1 cellular context compared by ENCODE assay signal in genomic region chr7:128020161-128020560, GRCh38.
A peak's percentile ranks its signal among the peaks of the same experiment; 100 is the strongest.
TF ChIP-seq lines count a peak whose summit lies in the region.

No MANE protein-coding gene starts in this region.

TF ChIP-seq in K562, 482 proteins besides CTCF, POLR2A, EP300 and RAD21 (continued from another document and continues in another):
- TF ChIP-seq GTF3C2 (IDR thresholded peaks at IDR 0.05; ENCODE audit: borderline replicate concordance, extremely low read depth, insufficient read length) (no peak), SMARCA4 (IDR thresholded peaks at IDR 0.05) (peak; percentile 55; the same call in 1 of the 2 replicates), NUFIP1 (IDR thresholded peaks at IDR 0.05; ENCODE audit: partially characterized antibody) (no peak), KLF10 (CRISPR knock-in tag; IDR thresholded peaks at IDR 0.05) (no peak), SMARCC2 (IDR thresholded peaks at IDR 0.05; ENCODE audit: low read depth) (no peak), SOX6 (IDR thresholded peaks at IDR 0.05) (0 out of 2 replicates have a peak, but pooled peaks have one; percentile 25), ZNF318 (IDR thresholded peaks at IDR 0.05; ENCODE audit: borderline replicate concordance in 1 of 2, low read depth in 1 of 2) (no peak), NCOA4 (IDR thresholded peaks at IDR 0.05; ENCODE audit: partially characterized antibody) (no peak), TCF7 (IDR thresholded peaks at IDR 0.05; ENCODE audit: borderline replicate concordance) (no peak), CBX3 (IDR thresholded peaks at IDR 0.05; ENCODE audit: borderline replicate concordance in 1 of 2, low read length in 2 of 2) (peak in 1 of 2 experiments; percentile 92; a peak in 2 of 3 replicates), E2F4 (CRISPR knock-in tag; IDR thresholded peaks at IDR 0.05; ENCODE audit: low read depth) (no peak), MTA1 (IDR thresholded peaks at IDR 0.05; ENCODE audit: borderline replicate concordance) (peak; percentile 42; the same call in 1 of the 2 replicates), ZNF76 (CRISPR knock-in tag; IDR thresholded peaks at IDR 0.05; ENCODE audit: borderline replicate concordance) (no peak), KLF16 (IDR thresholded peaks at IDR 0.05) (peak; percentile 33; the same call in 1 of the 2 replicates), STAT5A (IDR thresholded peaks at IDR 0.05; ENCODE audit: borderline replicate concordance, low read length) (0 out of 2 replicates have a peak, but pooled peaks have one; percentile 13), HDGF (IDR thresholded peaks at IDR 0.05) (no peak), NR3C1 (CRISPR knock-in tag; IDR thresholded peaks at IDR 0.05) (no peak), SMARCE1 (IDR thresholded peaks at IDR 0.05) (0 out of 2 replicates have a peak, but pooled peaks have one; percentile 26), ETV1 (tag; conservative IDR thresholded peaks at IDR 0.05; ENCODE audit: low read depth) (no peak), TCF3 (CRISPR knock-in tag; IDR thresholded peaks at IDR 0.05) (0 out of 2 replicates have a peak, but pooled peaks have one; percentile 10), ZNF592 (IDR thresholded peaks at IDR 0.05) (0 out of 2 replicates have a peak, but pooled peaks have one; percentile 56), CXXC5 (CRISPR knock-in tag; IDR thresholded peaks at IDR 0.05) (peak; percentile 41; the same call in 1 of the 2 replicates), TFE3 (CRISPR knock-in tag; IDR thresholded peaks at IDR 0.05) (no peak), ZNF12 (CRISPR knock-in tag; IDR thresholded peaks at IDR 0.05) (no peak), MBD1 (CRISPR knock-in tag; IDR thresholded peaks at IDR 0.05) (peak; percentile 66; the same call in 1 of the 2 replicates), ZNF449 (CRISPR knock-in tag; IDR thresholded peaks at IDR 0.05) (no peak), HINFP (tag; conservative IDR thresholded peaks at IDR 0.05; ENCODE audit: low read depth) (no peak), XRCC5 (IDR thresholded peaks at IDR 0.05; ENCODE audit: low read depth, low read length) (peak; percentile 85)
